Comparison of ENCODE assay signal across 31 cellular contexts in genomic region chrX:18643243-18643642, GRCh38. TPM values are rescaled to one million over a fixed set of nuclear protein-coding genes. Genes with fewer than 3 reads are reported as not detected.
"Had no signal": no experiment of that assay in that cellular context is flagged by ENCODE, and none has a peak within 500 bp of the region (broad histone marks: within the 10 kb centered on the region; RNA-seq: fewer than 3 reads in every experiment).

No MANE protein-coding gene starts in this region.

- H3K4me1 Mint-ChIP-seq: naive thymus-derived CD8-positive, alpha-beta T cell; nephron progenitor cell; stimulated activated memory B cell treated with anti-CD40 and anti-IgM and Interleukin-4, amounts not matched to agents 10 μg/mL and 1 μg/mL and 100 μg/mL, for 72 hours had no signal

- H3K27me3 Mint-ChIP-seq: naive thymus-derived CD8-positive, alpha-beta T cell; stimulated activated memory B cell treated with anti-CD40 and anti-IgM and Interleukin-4, amounts not matched to agents 10 μg/mL and 1 μg/mL and 100 μg/mL, for 72 hours had no signal

- H3K27me3 ChIP-seq: esophagus muscularis mucosa, foreskin keratinocyte, gastroesophageal sphincter, heart left ventricle, hepatocyte, spleen, testis, tibial nerve, upper lobe of left lung, uterus had no signal

- H3K27ac ChIP-seq: dorsolateral prefrontal cortex, esophagus muscularis mucosa, foreskin keratinocyte, gastroesophageal sphincter, heart left ventricle, hepatocyte, psoas muscle, skin epidermis, spleen, testis, tibial nerve, uterus had no signal

- DNase-seq: dorsolateral prefrontal cortex; effector CD4-positive, alpha-beta T cell; foreskin keratinocyte; heart left ventricle; kidney; naive thymus-derived CD8-positive, alpha-beta T cell; nephron progenitor cell; nucleus accumbens; psoas muscle; right cardiac atrium; stimulated activated CD4-positive, alpha-beta T cell treated with anti-CD3 and anti-CD28 coated beads, Interleukin-4, amount 100 ng/mL, for 4 hours; stimulated activated naive CD8-positive, alpha-beta T cell treated with anti-CD3 and anti-CD28 coated beads, Interleukin-15, Interleukin-2, amounts not matched to agents 100 U/mL and 50 U/mL, for 24 hours; substantia nigra; testis; uterus had no signal

- H3K4me3 Mint-ChIP-seq: naive thymus-derived CD8-positive, alpha-beta T cell; nephron progenitor cell; stimulated activated memory B cell treated with anti-CD40 and anti-IgM and Interleukin-4, amounts not matched to agents 10 μg/mL and 1 μg/mL and 100 μg/mL, for 72 hours had no signal

- H3K36me3 Mint-ChIP-seq: stimulated activated memory B cell treated with anti-CD40 and anti-IgM and Interleukin-4, amounts not matched to agents 10 μg/mL and 1 μg/mL and 100 μg/mL, for 72 hours had no signal

- H3K4me3 ChIP-seq: dorsolateral prefrontal cortex, esophagus muscularis mucosa, gastroesophageal sphincter, heart left ventricle, hepatocyte, psoas muscle, skin epidermis, spleen, testis, tibial nerve, upper lobe of left lung, uterus had no signal

- H3K4me1 ChIP-seq: esophagus muscularis mucosa, foreskin keratinocyte, gastroesophageal sphincter, heart left ventricle, psoas muscle, spleen, testis, tibial nerve, upper lobe of left lung, uterus had no signal

- H3K27ac Mint-ChIP-seq: naive thymus-derived CD8-positive, alpha-beta T cell; nephron progenitor cell; stimulated activated memory B cell treated with anti-CD40 and anti-IgM and Interleukin-4, amounts not matched to agents 10 μg/mL and 1 μg/mL and 100 μg/mL, for 72 hours had no signal

- H3K36me3 ChIP-seq: esophagus muscularis mucosa, gastroesophageal sphincter, heart left ventricle, spleen, tibial nerve, upper lobe of left lung, uterus had no signal

- H3K9me3 Mint-ChIP-seq: stimulated activated memory B cell treated with anti-CD40 and anti-IgM and Interleukin-4, amounts not matched to agents 10 μg/mL and 1 μg/mL and 100 μg/mL, for 72 hours had no signal

- ATAC-seq: foreskin keratinocyte; gastroesophageal sphincter; heart left ventricle; left lobe of liver; naive thymus-derived CD8-positive, alpha-beta T cell; psoas muscle; right cardiac atrium; stimulated activated memory B cell treated with anti-CD40 and anti-IgM and Interleukin-4, amounts not matched to agents 10 μg/mL and 1 μg/mL and 100 μg/mL, for 72 hours; stimulated activated naive CD8-positive, alpha-beta T cell treated with anti-CD3 and anti-CD28 coated beads, Interleukin-15, Interleukin-2, amounts not matched to agents 100 U/mL and 50 U/mL, for 24 hours had no signal

- H3K9me3 ChIP-seq: esophagus muscularis mucosa, gastroesophageal sphincter, heart left ventricle, psoas muscle, spleen, testis, tibial nerve, upper lobe of left lung, uterus had no signal

RNA-seq across cellular contexts. Expression of gene RS1, which starts 28.7 kb away (rescaled TPM):
- total RNA-seq: endothelial cell of umbilical vein; epithelial cell of proximal tubule; esophagus muscularis mucosa; fibroblast of lung; foreskin keratinocyte; gastroesophageal sphincter; heart left ventricle; left lobe of liver; lower leg skin; mesenteric fat pad; myocyte; naive thymus-derived CD8-positive, alpha-beta T cell; osteocyte; psoas muscle; right cardiac atrium; spleen; testis; tibial nerve; uterus had no signal
- polyA plus RNA-seq: endothelial cell of umbilical vein; fibroblast of lung; foreskin keratinocyte; heart left ventricle; hepatocyte; naive thymus-derived CD8-positive, alpha-beta T cell; psoas muscle; right cardiac atrium had no signal
